Comparison of ENCODE assay signal across 23 cellular contexts in genomic region chr2:36381965-36382364, GRCh38.
"Had no signal": no experiment of that assay in that cellular context is flagged by ENCODE, and none has a peak within 500 bp of the region (broad histone marks: within the 10 kb centered on the region; RNA-seq: fewer than 3 reads in every experiment).

No MANE protein-coding gene starts in this region.

- H3K27ac Mint-ChIP-seq: activated CD4-positive, alpha-beta memory T cell treated with anti-CD3 and anti-CD28 coated beads, Interleukin-2, amount 10 ng/mL, durations not matched to agents 7 days and 5 days; activated CD8-positive, alpha-beta memory T cell treated with anti-CD3 and anti-CD28 coated beads, Interleukin-2, amount 10 ng/mL, durations not matched to agents 7 days and 5 days; activated naive CD8-positive, alpha-beta T cell treated with anti-CD3 and anti-CD28 coated beads for 36 hours; activated T-helper 17 cell treated with anti-CD3 and anti-CD28 coated beads, Interleukin-2, amount 50 U/mL, for 72 hours; progenitor cell of endocrine pancreas had no signal

- H3K36me3 Mint-ChIP-seq: activated CD8-positive, alpha-beta memory T cell treated with anti-CD3 and anti-CD28 coated beads, Interleukin-2, amount 10 ng/mL, durations not matched to agents 7 days and 5 days had no signal

- H3K4me3 Mint-ChIP-seq: activated CD4-positive, alpha-beta memory T cell treated with anti-CD3 and anti-CD28 coated beads, Interleukin-2, amount 10 ng/mL, durations not matched to agents 7 days and 5 days; activated CD8-positive, alpha-beta memory T cell treated with anti-CD3 and anti-CD28 coated beads, Interleukin-2, amount 10 ng/mL, durations not matched to agents 7 days and 5 days; activated naive CD8-positive, alpha-beta T cell treated with anti-CD3 and anti-CD28 coated beads for 36 hours; activated T-helper 17 cell treated with anti-CD3 and anti-CD28 coated beads, Interleukin-2, amount 50 U/mL, for 72 hours; nephron progenitor cell had no signal

- ATAC-seq: activated CD8-positive, alpha-beta memory T cell treated with anti-CD3 and anti-CD28 coated beads, Interleukin-2, amount 10 ng/mL, durations not matched to agents 7 days and 5 days; activated T-helper 17 cell treated with anti-CD3 and anti-CD28 coated beads, Interleukin-2, amount 50 U/mL, for 72 hours; gastrocnemius medialis; stimulated activated naive CD8-positive, alpha-beta T cell treated with anti-CD3 and anti-CD28 coated beads, Interleukin-15, Interleukin-2, amounts not matched to agents 100 U/mL and 50 U/mL, for 24 hours had no signal

- H3K36me3 ChIP-seq: tibial nerve, vagina had no signal

- H3K4me3 ChIP-seq: dorsolateral prefrontal cortex, gastrocnemius medialis, tibial nerve, vagina had no signal

- H3K27me3 ChIP-seq: dorsolateral prefrontal cortex, gastrocnemius medialis, tibial nerve, vagina had no signal

- H3K9me3 Mint-ChIP-seq: activated CD4-positive, alpha-beta memory T cell treated with anti-CD3 and anti-CD28 coated beads, Interleukin-2, amount 10 ng/mL, durations not matched to agents 7 days and 5 days; activated naive CD8-positive, alpha-beta T cell treated with anti-CD3 and anti-CD28 coated beads for 36 hours; activated T-helper 17 cell treated with anti-CD3 and anti-CD28 coated beads, Interleukin-2, amount 50 U/mL, for 72 hours; nephron progenitor cell had no signal

- FAIRE-seq: endometrium, kidney had no signal

- H3K9me3 ChIP-seq: gastrocnemius medialis, tibial nerve, vagina had no signal

- H3K27ac ChIP-seq: dorsolateral prefrontal cortex, vagina had no signal

- DNase-seq: activated CD4-positive, alpha-beta memory T cell treated with anti-CD3 and anti-CD28 coated beads, Interleukin-2, amount 10 ng/mL, durations not matched to agents 7 days and 5 days; activated CD4-positive, alpha-beta T cell treated with anti-CD3 and anti-CD28 coated beads for 48 hours; activated CD4-positive, CD25-positive, alpha-beta regulatory T cell; activated CD8-positive, alpha-beta memory T cell treated with anti-CD3 and anti-CD28 coated beads, Interleukin-2, amount 10 ng/mL, durations not matched to agents 7 days and 5 days; activated naive CD4-positive, alpha-beta T cell; activated naive CD8-positive, alpha-beta T cell treated with anti-CD3 and anti-CD28 coated beads for 36 hours; activated T-cell treated with anti-CD3 and anti-CD28 coated beads, Interleukin-2, amount 50 U/mL, for 1 hour; amniotic stem cell; dorsolateral prefrontal cortex; gastrocnemius medialis; head of caudate nucleus; kidney; nephron progenitor cell; occipital lobe; stimulated activated CD4-positive, alpha-beta T cell treated with anti-CD3 and anti-CD28 coated beads, Interleukin-2, amount 100 ng/mL, for 24 hours; stimulated activated naive CD8-positive, alpha-beta T cell treated with anti-CD3 and anti-CD28 coated beads, Interleukin-15, Interleukin-2, amounts not matched to agents 100 U/mL and 50 U/mL, for 24 hours; substantia nigra; T1000 had no signal

- H3K27me3 Mint-ChIP-seq: progenitor cell of endocrine pancreas had no signal
